38 cellular contexts compared by ENCODE assay signal in the genomic region with DNA sequence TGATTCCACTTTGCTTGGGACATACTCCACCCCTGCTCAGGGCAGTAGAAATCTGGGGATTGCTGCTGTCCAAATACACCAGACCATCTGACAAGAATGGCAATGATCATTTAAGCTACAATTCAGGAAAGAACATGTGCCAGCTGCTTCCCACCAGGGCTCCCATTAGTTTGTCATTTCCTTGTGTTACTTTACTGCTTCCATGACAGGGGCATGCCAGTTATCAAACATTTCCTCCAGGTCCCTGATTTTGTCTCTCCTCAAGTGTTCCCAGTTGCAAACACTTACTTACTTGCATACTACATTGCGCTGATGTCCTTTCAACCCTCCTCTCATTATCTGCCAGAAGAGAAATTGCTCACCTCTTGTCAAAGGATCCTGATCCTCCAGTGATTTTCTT.
"Had no signal": no experiment of that assay in that cellular context is flagged by ENCODE, and none has a peak within 500 bp of the region (broad histone marks: within the 10 kb centered on the region; RNA-seq: fewer than 3 reads in every experiment).

No MANE protein-coding gene starts in this region.

- H3K4me3 ChIP-seq: adrenal gland, ascending aorta, body of pancreas, breast epithelium, cardiac muscle cell had no signal

- H3K4me1 Mint-ChIP-seq: activated naive CD4-positive, alpha-beta T cell treated with anti-CD3 and anti-CD28 coated beads, Interleukin-2, amount 10 ng/mL, durations not matched to agents 7 days and 5 days; activated naive CD4-positive, alpha-beta T cell treated with anti-CD3 and anti-CD28 coated beads, Interleukin-2, amount 50 U/mL, for 24 hours; activated naive CD8-positive, alpha-beta T cell treated with anti-CD3 and anti-CD28 coated beads for 36 hours; activated naive CD8-positive, alpha-beta T cell treated with anti-CD3 and anti-CD28 coated beads, Interleukin-2, amount 10 ng/mL, durations not matched to agents 7 days and 5 days; activated naive CD8-positive, alpha-beta T cell treated with anti-CD3 and anti-CD28 coated beads, Interleukin-2, amount 50 U/mL, for 24 hours; activated T-helper 17 cell treated with anti-CD3 and anti-CD28 coated beads, Interleukin-2, amount 50 U/mL, for 72 hours; brain; central memory CD8-positive, alpha-beta T cell had no signal

- H3K4me1 ChIP-seq: adrenal gland, ascending aorta, body of pancreas, breast epithelium had no signal

- H3K4me3 Mint-ChIP-seq: activated naive CD4-positive, alpha-beta T cell treated with anti-CD3 and anti-CD28 coated beads for 36 hours; activated naive CD4-positive, alpha-beta T cell treated with anti-CD3 and anti-CD28 coated beads, Interleukin-2, amount 10 ng/mL, durations not matched to agents 7 days and 5 days; activated naive CD4-positive, alpha-beta T cell treated with anti-CD3 and anti-CD28 coated beads, Interleukin-2, amount 50 U/mL, for 24 hours; activated naive CD8-positive, alpha-beta T cell; activated naive CD8-positive, alpha-beta T cell treated with anti-CD3 and anti-CD28 coated beads for 36 hours; activated naive CD8-positive, alpha-beta T cell treated with anti-CD3 and anti-CD28 coated beads, Interleukin-2, amount 10 ng/mL, durations not matched to agents 7 days and 5 days; activated naive CD8-positive, alpha-beta T cell treated with anti-CD3 and anti-CD28 coated beads, Interleukin-2, amount 50 U/mL, for 24 hours; activated T-cell treated with anti-CD3 and anti-CD28 coated beads, Interleukin-2, amount 50 U/mL, for 24 hours; activated T-cell treated with anti-CD3 and anti-CD28 coated beads, Interleukin-2, amount 50 U/mL, for 4 hours; activated T-cell treated with anti-CD3 and anti-CD28 coated beads, Interleukin-2, amount 50 U/mL, for 72 hours; activated T-helper 1 cell treated with anti-CD3 and anti-CD28 coated beads, Interleukin-12 subunit alpha, Interleukin-12 subunit beta, Interleukin-2, Interleukin-4 antibody, amounts not matched to agents 30 ng/mL and 10 ng/mL and 1 ng/mL, durations not matched to agents 14 hours and 24 hours and 36 hours; activated T-helper 17 cell treated with anti-CD3 and anti-CD28 coated beads, Interleukin-2, amount 50 U/mL, for 72 hours; brain; central memory CD8-positive, alpha-beta T cell had no signal

- H3K9me3 ChIP-seq: adrenal gland, ascending aorta, body of pancreas had no signal

- H3K27ac ChIP-seq: adrenal gland, ascending aorta, body of pancreas, brain microvascular endothelial cell, breast epithelium, cardiac muscle cell had no signal

- DNase-seq: activated effector memory CD4-positive, alpha-beta T cell treated with anti-CD3 and anti-CD28 coated beads, Interleukin-2, amount 50 U/mL, for 16 hours; activated effector memory CD4-positive, alpha-beta T cell treated with Interleukin-2 at 50 U/mL for 16 hours; activated gamma-delta T cell; activated gamma-delta T cell treated with Interleukin-2 at 50 U/mL for 16 hours; activated naive CD4-positive, alpha-beta T cell; activated naive CD4-positive, alpha-beta T cell treated with anti-CD3 and anti-CD28 coated beads for 36 hours; activated naive CD4-positive, alpha-beta T cell treated with anti-CD3 and anti-CD28 coated beads, Interleukin-2, amount 10 ng/mL, durations not matched to agents 7 days and 5 days; activated naive CD4-positive, alpha-beta T cell treated with anti-CD3 and anti-CD28 coated beads, Interleukin-2, amount 50 U/mL, for 16 hours; activated naive CD4-positive, alpha-beta T cell treated with Interleukin-2 at 50 U/mL for 16 hours; activated naive CD8-positive, alpha-beta T cell treated with anti-CD3 and anti-CD28 coated beads for 36 hours; activated naive CD8-positive, alpha-beta T cell treated with anti-CD3 and anti-CD28 coated beads, Interleukin-2, amount 10 ng/mL, durations not matched to agents 7 days and 5 days; activated naive CD8-positive, alpha-beta T cell treated with anti-CD3 and anti-CD28 coated beads, Interleukin-2, amount 50 U/mL, for 24 hours; activated T-cell treated with anti-CD3 and anti-CD28 coated beads, Interleukin-2, amount 50 U/mL, for 1 hour; activated T-cell treated with anti-CD3 and anti-CD28 coated beads, Interleukin-2, amount 50 U/mL, for 24 hours; activated T-cell treated with anti-CD3 and anti-CD28 coated beads, Interleukin-2, amount 50 U/mL, for 4 hours; activated T-cell treated with anti-CD3 and anti-CD28 coated beads, Interleukin-2, amount 50 U/mL, for 48 hours; activated T-cell treated with anti-CD3 and anti-CD28 coated beads, Interleukin-2, amount 50 U/mL, for 72 hours; adrenal gland; amniotic stem cell; amygdala; anterior cingulate cortex; aorta; body of pancreas; brain microvascular endothelial cell; caudate nucleus; central memory CD4-positive, alpha-beta T cell; cerebellar nuclear complex had no signal

- ATAC-seq: activated naive CD4-positive, alpha-beta T cell treated with anti-CD3 and anti-CD28 coated beads, Interleukin-2, amount 50 U/mL, for 72 hours; activated naive CD8-positive, alpha-beta T cell treated with anti-CD3 and anti-CD28 coated beads, Interleukin-2, amount 50 U/mL, for 24 hours; activated T-cell treated with anti-CD3 and anti-CD28 coated beads, Interleukin-2, amount 50 U/mL, for 4 hours; activated T-cell treated with anti-CD3 and anti-CD28 coated beads, Interleukin-2, amount 50 U/mL, for 72 hours; activated T-helper 17 cell treated with anti-CD3 and anti-CD28 coated beads, Interleukin-2, amount 50 U/mL, for 72 hours; body of pancreas had no signal

- H3K27me3 Mint-ChIP-seq: activated naive CD4-positive, alpha-beta T cell treated with anti-CD3 and anti-CD28 coated beads, Interleukin-2, amount 10 ng/mL, durations not matched to agents 7 days and 5 days; activated naive CD4-positive, alpha-beta T cell treated with anti-CD3 and anti-CD28 coated beads, Interleukin-2, amount 50 U/mL, for 24 hours; activated naive CD8-positive, alpha-beta T cell; activated naive CD8-positive, alpha-beta T cell treated with anti-CD3 and anti-CD28 coated beads for 36 hours; activated naive CD8-positive, alpha-beta T cell treated with anti-CD3 and anti-CD28 coated beads, Interleukin-2, amount 10 ng/mL, durations not matched to agents 7 days and 5 days; activated naive CD8-positive, alpha-beta T cell treated with anti-CD3 and anti-CD28 coated beads, Interleukin-2, amount 50 U/mL, for 24 hours; activated T-cell treated with anti-CD3 and anti-CD28 coated beads, Interleukin-2, amount 50 U/mL, for 24 hours; activated T-helper 17 cell treated with anti-CD3 and anti-CD28 coated beads, Interleukin-2, amount 50 U/mL, for 72 hours; central memory CD8-positive, alpha-beta T cell had no signal

- H3K27ac Mint-ChIP-seq: activated naive CD4-positive, alpha-beta T cell treated with anti-CD3 and anti-CD28 coated beads for 36 hours; activated naive CD4-positive, alpha-beta T cell treated with anti-CD3 and anti-CD28 coated beads, Interleukin-2, amount 10 ng/mL, durations not matched to agents 7 days and 5 days; activated naive CD4-positive, alpha-beta T cell treated with anti-CD3 and anti-CD28 coated beads, Interleukin-2, amount 50 U/mL, for 24 hours; activated naive CD4-positive, alpha-beta T cell treated with anti-CD3 and anti-CD28 coated beads, Interleukin-2, amount 50 U/mL, for 72 hours; activated naive CD8-positive, alpha-beta T cell; activated naive CD8-positive, alpha-beta T cell treated with anti-CD3 and anti-CD28 coated beads for 36 hours; activated naive CD8-positive, alpha-beta T cell treated with anti-CD3 and anti-CD28 coated beads, Interleukin-2, amount 10 ng/mL, durations not matched to agents 7 days and 5 days; activated naive CD8-positive, alpha-beta T cell treated with anti-CD3 and anti-CD28 coated beads, Interleukin-2, amount 50 U/mL, for 24 hours; activated T-cell treated with anti-CD3 and anti-CD28 coated beads, Interleukin-2, amount 50 U/mL, for 24 hours; activated T-cell treated with anti-CD3 and anti-CD28 coated beads, Interleukin-2, amount 50 U/mL, for 72 hours; activated T-helper 1 cell treated with anti-CD3 and anti-CD28 coated beads, Interleukin-12 subunit alpha, Interleukin-12 subunit beta, Interleukin-2, Interleukin-4 antibody, amounts not matched to agents 30 ng/mL and 10 ng/mL and 1 ng/mL, durations not matched to agents 14 hours and 24 hours and 36 hours; activated T-helper 17 cell treated with anti-CD3 and anti-CD28 coated beads, Interleukin-2, amount 50 U/mL, for 72 hours; activated T-helper 2 cell treated with anti-CD3 and anti-CD28 coated beads, Interferon-gamma antibody, Interleukin-2, Interleukin-4, amounts not matched to agents 10 μg/mL and 5 μg/mL and 100 μg/mL, durations not matched to agents 14 hours and 24 hours and 36 hours; brain had no signal

- H3K27me3 ChIP-seq: adrenal gland, ascending aorta, body of pancreas, brain microvascular endothelial cell, breast epithelium, cardiac muscle cell had no signal

- H3K36me3 Mint-ChIP-seq: activated naive CD4-positive, alpha-beta T cell treated with anti-CD3 and anti-CD28 coated beads, Interleukin-2, amount 10 ng/mL, durations not matched to agents 7 days and 5 days; activated naive CD4-positive, alpha-beta T cell treated with anti-CD3 and anti-CD28 coated beads, Interleukin-2, amount 50 U/mL, for 24 hours; activated naive CD4-positive, alpha-beta T cell treated with anti-CD3 and anti-CD28 coated beads, Interleukin-2, amount 50 U/mL, for 72 hours; activated naive CD8-positive, alpha-beta T cell; activated naive CD8-positive, alpha-beta T cell treated with anti-CD3 and anti-CD28 coated beads for 36 hours; activated naive CD8-positive, alpha-beta T cell treated with anti-CD3 and anti-CD28 coated beads, Interleukin-2, amount 10 ng/mL, durations not matched to agents 7 days and 5 days; brain had no signal

- H3K36me3 ChIP-seq: adrenal gland, ascending aorta, brain microvascular endothelial cell, breast epithelium, cardiac muscle cell had no signal
